Comparison of ENCODE assay signal across 16 cellular contexts in the genomic region with DNA sequence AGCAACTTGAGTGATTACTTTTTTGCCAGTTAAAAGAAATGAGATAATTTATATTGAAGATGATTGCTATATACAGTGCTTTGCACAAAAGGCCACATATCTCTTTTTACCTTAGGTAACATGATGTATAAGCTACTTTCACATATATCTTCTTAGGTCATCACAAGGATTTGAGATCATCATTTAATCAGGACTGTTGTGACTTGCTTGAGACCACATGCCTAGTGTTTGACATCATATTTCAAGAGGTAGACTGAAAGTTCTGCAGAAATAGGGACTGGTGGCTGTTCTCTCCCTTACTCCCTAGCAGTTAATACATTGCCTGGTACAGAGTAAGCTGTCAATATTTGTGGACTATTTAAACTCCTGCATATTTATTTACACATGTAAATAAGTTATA. TPM values are rescaled to one million over a fixed set of nuclear protein-coding genes. Genes with fewer than 3 reads are reported as not detected.
A peak's percentile ranks its signal among the peaks of the same experiment; 100 is the strongest.
DNase-seq lines count a peak whose midpoint lies in the region; ATAC-seq and TF ChIP-seq lines count a peak whose summit lies in the region.
"Had no signal": no experiment of that assay in that cellular context is flagged by ENCODE, and none has a peak within 500 bp of the region (broad histone marks: within the 10 kb centered on the region; RNA-seq: fewer than 3 reads in every experiment).

No MANE protein-coding gene starts in this region.

- H3K4me1 ChIP-seq in HEK293 (ENCODE audit: control insufficient read depth, insufficient read depth, low read length) (peaks cover 11% of the 10 kb centered on the region), Loucy (ENCODE audit: insufficient read depth, low read length, poor library complexity, severe bottlenecking) (peaks cover 4% of the 10 kb centered on the region)
- H3K4me1 ChIP-seq: Caco-2 had no signal

- H2AFZ ChIP-seq in Loucy (ENCODE audit: low read length) = no peak overlapping the region

- H3K9me3 Mint-ChIP-seq in mesothelial cell of epicardium = no peaks in the 10 kb centered on the region
- H3K9me3 Mint-ChIP-seq: CD4-positive, alpha-beta T cell; H9 had no signal

- CTCF ChIA-PET in HEK293 (lab: Yijun Ruan, JAX) = no interaction called here

- H3K79me2 ChIP-seq in Loucy (ENCODE audit: insufficient read depth, low read length) = peaks cover 94% of the 10 kb centered on the region

- H3K9ac ChIP-seq in Loucy (ENCODE audit: low read depth, low read length, poor library complexity, severe bottlenecking) = no peak overlapping the region

- H4K20me1 ChIP-seq in Loucy (ENCODE audit: insufficient read depth, low read length, poor library complexity, severe bottlenecking) = peaks cover 37% of the 10 kb centered on the region

- DNase-seq in mesothelial cell of epicardium (ENCODE audit: low spot score in 2 of 2, unreplicated experiment in 2 of 2) = no peak
- no peak for DNase-seq in NCI-H1436 (lab: John Stamatoyannopoulos, UW)
- no peak for DNase-seq in WERI-Rb-1
- DNase-seq: AML-193; Caco-2; CD4-positive, alpha-beta T cell; GDM1; H9; IMR-90 had no signal

- ATAC-seq in GM21381 (IDR thresholded peaks at IDR 0.05; ENCODE audit: unreplicated experiment) = no peak
- no peak for ATAC-seq in GM21529 (IDR thresholded peaks at IDR 0.05; ENCODE audit: unreplicated experiment)
- ATAC-seq: A549, K562 had no signal

- peaks cover 16% of the 10 kb centered on the region for H3K4me1 Mint-ChIP-seq in mesothelial cell of epicardium
- H3K4me1 Mint-ChIP-seq: H9 had no signal

- H3K9me3 ChIP-seq in HEK293 (ENCODE audit: control insufficient read depth, insufficient read depth, low read depth, low read length) = no peaks in the 10 kb centered on the region
- H3K9me3 ChIP-seq in Loucy (ENCODE audit: insufficient read depth, low read depth, low read length) = no peaks in the 10 kb centered on the region
- H3K9me3 ChIP-seq in WERI-Rb-1 (ENCODE audit: severe bottlenecking) = no peaks in the 10 kb centered on the region
- H3K9me3 ChIP-seq: A549, Caco-2 had no signal

- H3K4me3 ChIP-seq in HEK293 (ENCODE audit: low read depth, low read length) (no peak overlapping the region), Loucy (ENCODE audit: low read length, poor library complexity, severe bottlenecking) (no peak overlapping the region), WERI-Rb-1 (ENCODE audit: low read depth, low read length) (no peak overlapping the region)
- H3K4me3 ChIP-seq: A549, K562 had no signal

- H3K4me2 ChIP-seq in Loucy (ENCODE audit: low read depth, low read length, poor library complexity, severe bottlenecking) = peak overlapping the region; percentile 11
- H3K4me2 ChIP-seq: A549 had no signal

- H3K27ac ChIP-seq in HEK293 (ENCODE audit: extremely low read depth, low read depth, low read length) (no peak overlapping the region), WERI-Rb-1 (no peak overlapping the region)
- H3K27ac ChIP-seq: A549, C4-2B had no signal

- no peak overlapping the region for H3K4me3 Mint-ChIP-seq in mesothelial cell of epicardium
- H3K4me3 Mint-ChIP-seq: CD4-positive, alpha-beta T cell; H9 had no signal

- no peaks in the 10 kb centered on the region; a peak in 1 of 3 replicates for H3K36me3 ChIP-seq in HEK293 (ENCODE audit: control insufficient read depth in 2 of 2, insufficient read depth in 1 of 2, low read length in 2 of 2)
- H3K36me3 ChIP-seq in Loucy (ENCODE audit: insufficient read depth, low read length) = no peaks in the 10 kb centered on the region
- H3K36me3 ChIP-seq in WERI-Rb-1 = no peaks in the 10 kb centered on the region

- H3K36me3 Mint-ChIP-seq in mesothelial cell of epicardium = peaks cover 7% of the 10 kb centered on the region

- POLR2A ChIA-PET in HEK293 (lab: Yijun Ruan, JAX) = no interaction called here

- H3F3A ChIP-seq in Loucy (ENCODE audit: low read depth) = no peaks in the 10 kb centered on the region

- no peaks in the 10 kb centered on the region for H3K9me2 ChIP-seq in Loucy (replicated peaks; ENCODE audit: low read depth, low read length)

- H3K27me3 ChIP-seq in Loucy (ENCODE audit: insufficient read depth, low read length, poor library complexity, severe bottlenecking) = no peaks in the 10 kb centered on the region
- no peaks in the 10 kb centered on the region for H3K27me3 ChIP-seq in WERI-Rb-1 (ENCODE audit: insufficient read depth, low read depth, severe bottlenecking)

- H3K27ac Mint-ChIP-seq in mesothelial cell of epicardium = peak overlapping the region; percentile 0
- H3K27ac Mint-ChIP-seq: CD4-positive, alpha-beta T cell; H9 had no signal

- TF ChIP-seq CTCF in HEK293 (tag by site-specific recombination; IDR thresholded peaks at IDR 0.05) (no peak), Loucy (conservative IDR thresholded peaks at IDR 0.05; ENCODE audit: low read length) (no peak), mesothelial cell of epicardium (IDR thresholded peaks at IDR 0.05; ENCODE audit: unreplicated experiment) (no peak), WERI-Rb-1 (IDR thresholded peaks at IDR 0.05; ENCODE audit: low read depth, low read length) (no peak)

- no peaks in the 10 kb centered on the region for H3K27me3 Mint-ChIP-seq in mesothelial cell of epicardium (ENCODE audit: low read depth)
- H3K27me3 Mint-ChIP-seq: CD4-positive, alpha-beta T cell had no signal

TF ChIP-seq in HEK293, 187 proteins besides CTCF, POLR2A, EP300 and RAD21 (continues in another document):
- no peak for TF ChIP-seq ZBTB8A (tag by site-specific recombination; IDR thresholded peaks at IDR 0.05)
- no peak for TF ChIP-seq GFI1B (tag by site-specific recombination; IDR thresholded peaks at IDR 0.05)
- TF ChIP-seq ZNF501 (tag by site-specific recombination; IDR thresholded peaks at IDR 0.05) = no peak
- 0 out of 2 replicates have a peak, but pooled peaks have one; percentile 33 for TF ChIP-seq ZNF394 (tag by site-specific recombination; IDR thresholded peaks at IDR 0.05; ENCODE audit: borderline replicate concordance)
- no peak for TF ChIP-seq ZNF624 (tag by site-specific recombination; IDR thresholded peaks at IDR 0.05)
- TF ChIP-seq ZNF623 (tag by site-specific recombination; IDR thresholded peaks at IDR 0.05) = no peak
- TF ChIP-seq FEZF1 (tag by site-specific recombination; IDR thresholded peaks at IDR 0.05) = no peak
- no peak for TF ChIP-seq ZNF768 (tag by site-specific recombination; IDR thresholded peaks at IDR 0.05)
- TF ChIP-seq PRDM1 (tag by site-specific recombination; IDR thresholded peaks at IDR 0.05) = no peak
- TF ChIP-seq, protein P1, sequence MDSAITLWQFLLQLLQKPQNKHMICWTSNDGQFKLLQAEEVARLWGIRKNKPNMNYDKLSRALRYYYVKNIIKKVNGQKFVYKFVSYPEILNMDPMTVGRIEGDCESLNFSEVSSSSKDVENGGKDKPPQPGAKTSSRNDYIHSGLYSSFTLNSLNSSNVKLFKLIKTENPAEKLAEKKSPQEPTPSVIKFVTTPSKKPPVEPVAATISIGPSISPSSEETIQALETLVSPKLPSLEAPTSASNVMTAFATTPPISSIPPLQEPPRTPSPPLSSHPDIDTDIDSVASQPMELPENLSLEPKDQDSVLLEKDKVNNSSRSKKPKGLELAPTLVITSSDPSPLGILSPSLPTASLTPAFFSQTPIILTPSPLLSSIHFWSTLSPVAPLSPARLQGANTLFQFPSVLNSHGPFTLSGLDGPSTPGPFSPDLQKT (IDR thresholded peaks at IDR 0.05; ENCODE audit: borderline replicate concordance, low read depth, low read length) = no peak
- peak; percentile 93 for TF ChIP-seq ZBTB21 (tag by site-specific recombination; IDR thresholded peaks at IDR 0.05)
- TF ChIP-seq ZNF530 (tag by site-specific recombination; IDR thresholded peaks at IDR 0.05; ENCODE audit: low read depth) = no peak
- no peak; the same call in 1 of the 2 replicates for TF ChIP-seq ZXDB (tag by site-specific recombination; IDR thresholded peaks at IDR 0.05)
- TF ChIP-seq ZFP41 (tag by site-specific recombination; IDR thresholded peaks at IDR 0.05; ENCODE audit: borderline replicate concordance) = no peak
- no peak for TF ChIP-seq REPIN1 (tag by site-specific recombination; IDR thresholded peaks at IDR 0.05; ENCODE audit: low read depth)
- no peak for TF ChIP-seq BCL11B (tag by site-specific recombination; IDR thresholded peaks at IDR 0.05; ENCODE audit: low read depth)
- TF ChIP-seq ZIC2 (tag by site-specific recombination; IDR thresholded peaks at IDR 0.05) = no peak
- no peak for TF ChIP-seq ZNF391 (tag by site-specific recombination; IDR thresholded peaks at IDR 0.05; ENCODE audit: borderline replicate concordance, low read depth)
- no peak for TF ChIP-seq ZNF792 (tag by site-specific recombination; IDR thresholded peaks at IDR 0.05)
- TF ChIP-seq KLF7 (tag by site-specific recombination; IDR thresholded peaks at IDR 0.05; ENCODE audit: borderline replicate concordance) = no peak
- TF ChIP-seq WT1 (tag by site-specific recombination; IDR thresholded peaks at IDR 0.05) = 0 out of 2 replicates have a peak, but pooled peaks have one; percentile 29
- TF ChIP-seq OVOL3 (tag by site-specific recombination; IDR thresholded peaks at IDR 0.05) = no peak
- no peak for TF ChIP-seq ZNF776 (tag by site-specific recombination; IDR thresholded peaks at IDR 0.05; ENCODE audit: borderline replicate concordance)
- TF ChIP-seq ZNF423 (tag by site-specific recombination; IDR thresholded peaks at IDR 0.05) = no peak
- no peak for TF ChIP-seq ZFP37 (tag by site-specific recombination; IDR thresholded peaks at IDR 0.05)
- TF ChIP-seq EGR2 (tag by site-specific recombination; IDR thresholded peaks at IDR 0.05; ENCODE audit: low read depth) = no peak
- TF ChIP-seq ZNF184 (tag by site-specific recombination; IDR thresholded peaks at IDR 0.05) = no peak
- TF ChIP-seq YY1 (tag by site-specific recombination; IDR thresholded peaks at IDR 0.05) = no peak
- no peak for TF ChIP-seq SP3 (tag by site-specific recombination; IDR thresholded peaks at IDR 0.05)
- TF ChIP-seq HOXA7 (CRISPR knock-in tag; IDR thresholded peaks at IDR 0.05; ENCODE audit: borderline replicate concordance) = no peak
- no peak for TF ChIP-seq KLF1 (tag by site-specific recombination; IDR thresholded peaks at IDR 0.05)
- no peak for TF ChIP-seq ZNF202 (tag by site-specific recombination; IDR thresholded peaks at IDR 0.05; ENCODE audit: borderline replicate concordance)
- TF ChIP-seq ZNF223 (tag by site-specific recombination; IDR thresholded peaks at IDR 0.05) = no peak
- no peak for TF ChIP-seq RBAK (tag by site-specific recombination; IDR thresholded peaks at IDR 0.05)
- no peak for TF ChIP-seq ZBTB20 (tag by site-specific recombination; IDR thresholded peaks at IDR 0.05)
- TF ChIP-seq ZNF23 (tag by site-specific recombination; IDR thresholded peaks at IDR 0.05; ENCODE audit: borderline replicate concordance) = no peak
- TF ChIP-seq TRIM28 (IDR thresholded peaks at IDR 0.05; ENCODE audit: borderline replicate concordance, low read length) = no peak

RNA-seq across cellular contexts. Expression of a gene that starts 9.8 kb away (rescaled TPM):
- total RNA-seq in mesothelial cell of epicardium = 54.4 to 58.8 TPM (median 58.7 TPM) in 3 replicates

RNA-seq across cellular contexts. Expression of a gene that starts 54.7 kb away (rescaled TPM):
- total RNA-seq in mesothelial cell of epicardium = 53.4 to 58.2 TPM (median 57.1 TPM) in 3 replicates
